1 cellular context compared by ENCODE assay signal in the genomic region with DNA sequence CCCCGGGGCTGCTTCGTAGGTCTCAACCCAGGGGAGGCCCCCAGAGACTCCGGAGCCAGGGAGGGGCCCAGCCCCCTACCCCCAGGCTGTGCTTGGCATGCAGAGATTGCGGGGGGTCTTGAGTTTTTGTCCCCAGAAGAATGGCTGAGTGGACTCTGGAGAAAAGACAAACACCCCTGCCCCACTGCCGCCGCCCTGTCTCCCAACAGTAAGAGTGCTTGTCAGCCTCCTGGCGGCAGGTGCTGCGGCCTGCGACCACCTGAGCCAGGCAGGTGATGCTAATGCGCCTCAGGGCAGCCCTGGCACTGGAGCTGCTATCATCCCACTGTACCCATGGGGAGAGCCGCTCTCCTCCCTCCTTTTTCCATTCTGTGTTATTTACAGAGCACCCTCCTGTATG.
TF ChIP-seq lines count a peak whose summit lies in the region.

No MANE protein-coding gene starts in this region.

TF ChIP-seq in WTC11, 78 proteins besides CTCF, POLR2A, EP300 and RAD21 (continued from another document):
- TF ChIP-seq, protein P1, sequence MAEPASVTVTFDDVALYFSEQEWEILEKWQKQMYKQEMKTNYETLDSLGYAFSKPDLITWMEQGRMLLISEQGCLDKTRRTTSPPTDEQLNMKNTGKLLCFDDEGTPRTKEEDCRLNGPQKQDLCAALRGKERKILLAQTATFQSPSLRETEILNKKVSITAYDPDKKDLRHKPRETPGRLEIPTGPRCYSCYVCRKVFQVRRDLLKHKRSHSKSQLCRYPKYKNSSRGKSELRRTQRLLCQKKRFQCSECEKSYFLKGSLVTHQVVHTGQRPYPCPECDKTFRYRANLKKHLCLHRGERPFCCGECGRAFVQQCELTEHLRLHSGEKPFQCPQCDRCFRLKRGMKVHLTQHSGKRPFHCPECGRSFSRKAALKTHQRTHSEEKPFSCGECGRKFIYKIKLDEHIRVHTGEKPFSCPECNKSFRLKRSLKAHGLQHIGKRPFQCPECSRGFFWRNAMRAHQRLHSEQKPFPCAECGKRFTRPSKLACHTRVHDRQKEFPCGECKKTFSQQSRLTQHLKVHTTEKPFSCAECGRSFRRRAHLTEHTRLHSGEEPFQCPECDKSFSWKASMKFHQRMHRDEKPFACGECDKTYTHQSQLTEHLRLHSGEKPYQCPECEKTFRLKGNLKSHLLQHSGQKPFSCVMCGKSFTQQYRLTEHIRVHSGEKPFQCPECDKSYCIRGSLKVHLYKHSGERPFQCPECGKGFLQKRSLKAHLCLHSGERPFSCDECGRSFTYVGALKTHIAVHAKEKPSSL (CRISPR knock-in tag; conservative IDR thresholded peaks at IDR 0.05), result no peak
- TF ChIP-seq, protein P2, sequence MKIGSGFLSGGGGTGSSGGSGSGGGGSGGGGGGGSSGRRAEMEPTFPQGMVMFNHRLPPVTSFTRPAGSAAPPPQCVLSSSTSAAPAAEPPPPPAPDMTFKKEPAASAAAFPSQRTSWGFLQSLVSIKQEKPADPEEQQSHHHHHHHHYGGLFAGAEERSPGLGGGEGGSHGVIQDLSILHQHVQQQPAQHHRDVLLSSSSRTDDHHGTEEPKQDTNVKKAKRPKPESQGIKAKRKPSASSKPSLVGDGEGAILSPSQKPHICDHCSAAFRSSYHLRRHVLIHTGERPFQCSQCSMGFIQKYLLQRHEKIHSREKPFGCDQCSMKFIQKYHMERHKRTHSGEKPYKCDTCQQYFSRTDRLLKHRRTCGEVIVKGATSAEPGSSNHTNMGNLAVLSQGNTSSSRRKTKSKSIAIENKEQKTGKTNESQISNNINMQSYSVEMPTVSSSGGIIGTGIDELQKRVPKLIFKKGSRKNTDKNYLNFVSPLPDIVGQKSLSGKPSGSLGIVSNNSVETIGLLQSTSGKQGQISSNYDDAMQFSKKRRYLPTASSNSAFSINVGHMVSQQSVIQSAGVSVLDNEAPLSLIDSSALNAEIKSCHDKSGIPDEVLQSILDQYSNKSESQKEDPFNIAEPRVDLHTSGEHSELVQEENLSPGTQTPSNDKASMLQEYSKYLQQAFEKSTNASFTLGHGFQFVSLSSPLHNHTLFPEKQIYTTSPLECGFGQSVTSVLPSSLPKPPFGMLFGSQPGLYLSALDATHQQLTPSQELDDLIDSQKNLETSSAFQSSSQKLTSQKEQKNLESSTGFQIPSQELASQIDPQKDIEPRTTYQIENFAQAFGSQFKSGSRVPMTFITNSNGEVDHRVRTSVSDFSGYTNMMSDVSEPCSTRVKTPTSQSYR (CRISPR knock-in tag; IDR thresholded peaks at IDR 0.05), result no peak
- TF ChIP-seq FOXK1 (CRISPR knock-in tag; IDR thresholded peaks at IDR 0.05) (no peak), EMX1 (CRISPR knock-in tag; IDR thresholded peaks at IDR 0.05) (no peak), ETV6 (CRISPR knock-in tag; IDR thresholded peaks at IDR 0.05) (no peak), FOXP1 (CRISPR knock-in tag; IDR thresholded peaks at IDR 0.05; ENCODE audit: borderline replicate concordance) (no peak), CREM (CRISPR knock-in tag; IDR thresholded peaks at IDR 0.05) (no peak), HMGA2 (CRISPR knock-in tag; IDR thresholded peaks at IDR 0.05) (no peak), ZNF138 (CRISPR knock-in tag; conservative IDR thresholded peaks at IDR 0.05) (no peak), ESRRA (CRISPR knock-in tag; IDR thresholded peaks at IDR 0.05; ENCODE audit: borderline replicate concordance) (no peak), ZNF232 (CRISPR knock-in tag; IDR thresholded peaks at IDR 0.05) (no peak)
- TF ChIP-seq, protein P3, sequence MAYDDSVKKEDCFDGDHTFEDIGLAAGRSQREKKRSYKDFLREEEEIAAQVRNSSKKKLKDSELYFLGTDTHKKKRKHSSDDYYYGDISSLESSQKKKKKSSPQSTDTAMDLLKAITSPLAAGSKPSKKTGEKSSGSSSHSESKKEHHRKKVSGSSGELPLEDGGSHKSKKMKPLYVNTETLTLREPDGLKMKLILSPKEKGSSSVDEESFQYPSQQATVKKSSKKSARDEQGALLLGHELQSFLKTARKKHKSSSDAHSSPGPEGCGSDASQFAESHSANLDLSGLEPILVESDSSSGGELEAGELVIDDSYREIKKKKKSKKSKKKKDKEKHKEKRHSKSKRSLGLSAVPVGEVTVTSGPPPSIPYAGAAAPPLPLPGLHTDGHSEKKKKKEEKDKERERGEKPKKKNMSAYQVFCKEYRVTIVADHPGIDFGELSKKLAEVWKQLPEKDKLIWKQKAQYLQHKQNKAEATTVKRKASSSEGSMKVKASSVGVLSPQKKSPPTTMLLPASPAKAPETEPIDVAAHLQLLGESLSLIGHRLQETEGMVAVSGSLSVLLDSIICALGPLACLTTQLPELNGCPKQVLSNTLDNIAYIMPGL (CRISPR knock-in tag; IDR thresholded peaks at IDR 0.05), result no peak
- TF ChIP-seq, protein P4, sequence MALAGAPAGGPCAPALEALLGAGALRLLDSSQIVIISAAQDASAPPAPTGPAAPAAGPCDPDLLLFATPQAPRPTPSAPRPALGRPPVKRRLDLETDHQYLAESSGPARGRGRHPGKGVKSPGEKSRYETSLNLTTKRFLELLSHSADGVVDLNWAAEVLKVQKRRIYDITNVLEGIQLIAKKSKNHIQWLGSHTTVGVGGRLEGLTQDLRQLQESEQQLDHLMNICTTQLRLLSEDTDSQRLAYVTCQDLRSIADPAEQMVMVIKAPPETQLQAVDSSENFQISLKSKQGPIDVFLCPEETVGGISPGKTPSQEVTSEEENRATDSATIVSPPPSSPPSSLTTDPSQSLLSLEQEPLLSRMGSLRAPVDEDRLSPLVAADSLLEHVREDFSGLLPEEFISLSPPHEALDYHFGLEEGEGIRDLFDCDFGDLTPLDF (CRISPR knock-in tag; IDR thresholded peaks at IDR 0.05), result no peak
- TF ChIP-seq, protein P5, sequence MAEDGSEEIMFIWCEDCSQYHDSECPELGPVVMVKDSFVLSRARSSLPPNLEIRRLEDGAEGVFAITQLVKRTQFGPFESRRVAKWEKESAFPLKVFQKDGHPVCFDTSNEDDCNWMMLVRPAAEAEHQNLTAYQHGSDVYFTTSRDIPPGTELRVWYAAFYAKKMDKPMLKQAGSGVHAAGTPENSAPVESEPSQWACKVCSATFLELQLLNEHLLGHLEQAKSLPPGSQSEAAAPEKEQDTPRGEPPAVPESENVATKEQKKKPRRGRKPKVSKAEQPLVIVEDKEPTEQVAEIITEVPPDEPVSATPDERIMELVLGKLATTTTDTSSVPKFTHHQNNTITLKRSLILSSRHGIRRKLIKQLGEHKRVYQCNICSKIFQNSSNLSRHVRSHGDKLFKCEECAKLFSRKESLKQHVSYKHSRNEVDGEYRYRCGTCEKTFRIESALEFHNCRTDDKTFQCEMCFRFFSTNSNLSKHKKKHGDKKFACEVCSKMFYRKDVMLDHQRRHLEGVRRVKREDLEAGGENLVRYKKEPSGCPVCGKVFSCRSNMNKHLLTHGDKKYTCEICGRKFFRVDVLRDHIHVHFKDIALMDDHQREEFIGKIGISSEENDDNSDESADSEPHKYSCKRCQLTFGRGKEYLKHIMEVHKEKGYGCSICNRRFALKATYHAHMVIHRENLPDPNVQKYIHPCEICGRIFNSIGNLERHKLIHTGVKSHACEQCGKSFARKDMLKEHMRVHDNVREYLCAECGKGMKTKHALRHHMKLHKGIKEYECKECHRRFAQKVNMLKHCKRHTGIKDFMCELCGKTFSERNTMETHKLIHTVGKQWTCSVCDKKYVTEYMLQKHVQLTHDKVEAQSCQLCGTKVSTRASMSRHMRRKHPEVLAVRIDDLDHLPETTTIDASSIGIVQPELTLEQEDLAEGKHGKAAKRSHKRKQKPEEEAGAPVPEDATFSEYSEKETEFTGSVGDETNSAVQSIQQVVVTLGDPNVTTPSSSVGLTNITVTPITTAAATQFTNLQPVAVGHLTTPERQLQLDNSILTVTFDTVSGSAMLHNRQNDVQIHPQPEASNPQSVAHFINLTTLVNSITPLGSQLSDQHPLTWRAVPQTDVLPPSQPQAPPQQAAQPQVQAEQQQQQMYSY (CRISPR knock-in tag; IDR thresholded peaks at IDR 0.05), result no peak
- TF ChIP-seq, protein P6, sequence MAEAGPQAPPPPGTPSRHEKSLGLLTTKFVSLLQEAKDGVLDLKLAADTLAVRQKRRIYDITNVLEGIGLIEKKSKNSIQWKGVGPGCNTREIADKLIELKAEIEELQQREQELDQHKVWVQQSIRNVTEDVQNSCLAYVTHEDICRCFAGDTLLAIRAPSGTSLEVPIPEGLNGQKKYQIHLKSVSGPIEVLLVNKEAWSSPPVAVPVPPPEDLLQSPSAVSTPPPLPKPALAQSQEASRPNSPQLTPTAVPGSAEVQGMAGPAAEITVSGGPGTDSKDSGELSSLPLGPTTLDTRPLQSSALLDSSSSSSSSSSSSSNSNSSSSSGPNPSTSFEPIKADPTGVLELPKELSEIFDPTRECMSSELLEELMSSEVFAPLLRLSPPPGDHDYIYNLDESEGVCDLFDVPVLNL (CRISPR knock-in tag; IDR thresholded peaks at IDR 0.05; ENCODE audit: borderline replicate concordance, low read depth), result no peak
- TF ChIP-seq, protein P7, sequence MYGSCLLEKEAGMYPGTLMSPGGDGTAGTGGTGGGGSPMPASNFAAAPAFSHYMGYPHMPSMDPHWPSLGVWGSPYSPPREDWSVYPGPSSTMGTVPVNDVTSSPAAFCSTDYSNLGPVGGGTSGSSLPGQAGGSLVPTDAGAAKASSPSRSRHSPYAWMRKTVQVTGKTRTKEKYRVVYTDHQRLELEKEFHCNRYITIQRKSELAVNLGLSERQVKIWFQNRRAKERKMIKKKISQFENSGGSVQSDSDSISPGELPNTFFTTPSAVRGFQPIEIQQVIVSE (CRISPR knock-in tag; IDR thresholded peaks at IDR 0.05; ENCODE audit: borderline replicate concordance), result no peak
- TF ChIP-seq, protein P8, sequence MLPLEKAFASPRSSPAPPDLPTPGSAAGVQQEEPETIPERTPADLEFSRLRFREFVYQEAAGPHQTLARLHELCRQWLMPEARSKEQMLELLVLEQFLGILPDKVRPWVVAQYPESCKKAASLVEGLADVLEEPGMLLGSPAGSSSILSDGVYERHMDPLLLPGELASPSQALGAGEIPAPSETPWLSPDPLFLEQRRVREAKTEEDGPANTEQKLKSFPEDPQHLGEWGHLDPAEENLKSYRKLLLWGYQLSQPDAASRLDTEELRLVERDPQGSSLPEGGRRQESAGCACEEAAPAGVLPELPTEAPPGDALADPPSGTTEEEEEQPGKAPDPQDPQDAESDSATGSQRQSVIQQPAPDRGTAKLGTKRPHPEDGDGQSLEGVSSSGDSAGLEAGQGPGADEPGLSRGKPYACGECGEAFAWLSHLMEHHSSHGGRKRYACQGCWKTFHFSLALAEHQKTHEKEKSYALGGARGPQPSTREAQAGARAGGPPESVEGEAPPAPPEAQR (CRISPR knock-in tag; IDR thresholded peaks at IDR 0.05), result no peak
